In the genomic region with DNA sequence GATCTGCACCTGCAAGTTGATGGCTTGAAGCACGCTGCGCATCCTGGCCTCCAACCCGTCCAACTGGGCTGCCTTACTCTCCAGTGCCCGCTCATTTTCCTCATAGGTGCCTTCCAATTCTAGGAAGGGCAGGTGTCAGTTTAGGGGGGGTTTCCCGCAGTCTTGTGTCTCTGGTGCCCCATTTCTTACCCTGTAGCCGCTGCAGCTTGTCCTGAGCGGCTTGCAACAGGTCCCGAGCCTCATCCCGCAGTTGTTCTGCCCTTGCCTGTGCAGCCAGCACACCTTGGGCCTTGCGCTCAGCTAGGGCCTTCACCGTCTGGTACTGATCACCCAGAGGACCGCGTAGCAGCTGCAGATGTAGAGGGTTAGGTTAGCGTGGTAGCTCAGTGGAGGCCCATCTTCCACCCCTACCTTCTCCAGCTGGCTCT, we compare ENCODE assay signal across 8 cellular contexts. TPM values are rescaled to one million over a fixed set of nuclear protein-coding genes. Genes with fewer than 3 reads are reported as not detected.
DNase-seq lines count a peak whose midpoint lies in the region; ATAC-seq and TF ChIP-seq lines count a peak whose summit lies in the region.

No MANE protein-coding gene starts in this region.

- H3K4me3 ChIP-seq in left lung: peak overlapping the region; percentile 63 to 80

- ATAC-seq in left lung: no peak
- ATAC-seq in GM19455 (IDR thresholded peaks at IDR 0.05; ENCODE audit: unreplicated experiment): no peak
- no peak for ATAC-seq in GM21381 (IDR thresholded peaks at IDR 0.05; ENCODE audit: unreplicated experiment)

- no peak for TF ChIP-seq CTCF in left lung (IDR thresholded peaks at IDR 0.05)

- peaks cover 0 to 83% of the 10 kb centered on the region in 2 donors for H3K36me3 ChIP-seq in left lung

- peak overlapping the region; percentile 78 for H3K27ac Mint-ChIP-seq in T-helper 2 cell treated with Interferon-gamma antibody and Interleukin-4, amounts not matched to agents 5 μg/mL and 100 μg/mL, for 36 hours
- H3K27ac Mint-ChIP-seq in activated naive CD8-positive, alpha-beta T cell: peak overlapping the region; percentile 87

- H3K9me3 Mint-ChIP-seq in T-helper 2 cell treated with Interferon-gamma antibody and Interleukin-4, amounts not matched to agents 5 μg/mL and 100 μg/mL, for 36 hours: no peaks in the 10 kb centered on the region
- H3K9me3 Mint-ChIP-seq in activated naive CD8-positive, alpha-beta T cell (ENCODE audit: low read depth): no peaks in the 10 kb centered on the region

- H3K4me3 Mint-ChIP-seq in T-helper 2 cell treated with Interferon-gamma antibody and Interleukin-4, amounts not matched to agents 5 μg/mL and 100 μg/mL, for 36 hours: peak overlapping the region; percentile 95
- peak overlapping the region; percentile 59 for H3K4me3 Mint-ChIP-seq in activated naive CD8-positive, alpha-beta T cell

- H3K27me3 ChIP-seq in left lung: no peaks in the 10 kb centered on the region

- DNase-seq in T-helper 2 cell treated with Interferon-gamma antibody and Interleukin-4, amounts not matched to agents 5 μg/mL and 100 μg/mL, for 36 hours (ENCODE audit: low spot score): no peak
- DNase-seq in T-helper 2 cell (no peak), left lung (no peak), C1 segment of cervical spinal cord (lab: John Stamatoyannopoulos, UW) (no peak)

- peaks cover 15% of the 10 kb centered on the region for H3K4me1 Mint-ChIP-seq in T-helper 2 cell treated with Interferon-gamma antibody and Interleukin-4, amounts not matched to agents 5 μg/mL and 100 μg/mL, for 36 hours (ENCODE audit: low read depth)
- H3K4me1 Mint-ChIP-seq in activated naive CD8-positive, alpha-beta T cell (ENCODE audit: low read depth): peaks cover 19% of the 10 kb centered on the region

- H3K4me1 ChIP-seq in left lung: peaks cover 12 to 18% of the 10 kb centered on the region in 2 donors

- no peaks in the 10 kb centered on the region for H3K9me3 ChIP-seq in left lung

- H3K27ac ChIP-seq in left lung: peak overlapping the region; percentile 90 to 92
- H3K27ac ChIP-seq in temporal lobe (ENCODE audit: low read depth, low read length): peak overlapping the region; percentile 92

- peaks cover 20% of the 10 kb centered on the region for H3K36me3 Mint-ChIP-seq in T-helper 2 cell treated with Interferon-gamma antibody and Interleukin-4, amounts not matched to agents 5 μg/mL and 100 μg/mL, for 36 hours (ENCODE audit: low read depth)
- peaks cover 3% of the 10 kb centered on the region for H3K36me3 Mint-ChIP-seq in activated naive CD8-positive, alpha-beta T cell

- H3K27me3 Mint-ChIP-seq in T-helper 2 cell treated with Interferon-gamma antibody and Interleukin-4, amounts not matched to agents 5 μg/mL and 100 μg/mL, for 36 hours (ENCODE audit: low read depth): no peaks in the 10 kb centered on the region
- H3K27me3 Mint-ChIP-seq in activated naive CD8-positive, alpha-beta T cell: no peaks in the 10 kb centered on the region

- intact Hi-C loops in left lung (cut with DNase I): no loop called here

RNA-seq across cellular contexts. Expression of a gene that starts 0.6 kb away (rescaled TPM):
- total RNA-seq in left lung (10 to 100 TPM; 50.9 to 54.7 TPM), temporal lobe (42.8 TPM)

RNA-seq across cellular contexts. Expression of a gene that starts 11.6 kb away (rescaled TPM):
- total RNA-seq in left lung (100 to 1,000 TPM; 283 to 484 TPM), temporal lobe (56.3 TPM)

RNA-seq across cellular contexts. Expression of a gene that starts 16.7 kb away (rescaled TPM):
- total RNA-seq in left lung (100 to 1,000 TPM; 173 to 180 TPM), temporal lobe (107 TPM)

RNA-seq across cellular contexts. Expression of a gene that starts 27.4 kb away (rescaled TPM):
- total RNA-seq in left lung (10 to 100 TPM; 71.6 to 74.2 TPM), temporal lobe (140 TPM)

RNA-seq across cellular contexts. Expression of a gene that starts 44.9 kb away (rescaled TPM):
- total RNA-seq in left lung (10 to 100 TPM; 16.9 to 21.0 TPM), temporal lobe (13.0 TPM)
